In genomic region chrX:72373136-72373535, GRCh38 we compare ENCODE assay signal across 34 cellular contexts.
"Had no signal": no experiment of that assay in that cellular context is flagged by ENCODE, and none has a peak within 500 bp of the region (broad histone marks: within the 10 kb centered on the region; RNA-seq: fewer than 3 reads in every experiment).

No MANE protein-coding gene starts in this region.

- DNase-seq: activated B cell treated with CpG ODN at 0.5 μM for 24 hours; activated CD4-positive, alpha-beta memory T cell treated with anti-CD3 and anti-CD28 coated beads, Interleukin-2, amount 10 ng/mL, durations not matched to agents 7 days and 5 days; activated CD4-positive, alpha-beta T cell treated with anti-CD3 and anti-CD28 coated beads for 36 hours; activated CD4-positive, alpha-beta T cell treated with anti-CD3 and anti-CD28 coated beads, Interleukin-2, amount 10 ng/mL, durations not matched to agents 24 days and 14 days; activated CD4-positive, CD25-positive, alpha-beta regulatory T cell treated with anti-CD3 and anti-CD28 coated beads, Interleukin-2, amount 50 U/mL, for 72 hours; activated CD8-positive, alpha-beta memory T cell treated with anti-CD3 and anti-CD28 coated beads, Interleukin-2, amount 50 U/mL, for 48 hours; activated gamma-delta T cell; activated naive CD4-positive, alpha-beta T cell; activated naive CD4-positive, alpha-beta T cell treated with anti-CD3 and anti-CD28 coated beads, Interleukin-2, amount 10 ng/mL, durations not matched to agents 7 days and 5 days; activated naive CD8-positive, alpha-beta T cell treated with anti-CD3 and anti-CD28 coated beads, Interleukin-2, amount 10 ng/mL, durations not matched to agents 7 days and 5 days; activated T-cell treated with anti-CD3 and anti-CD28 coated beads for 4 hours; activated T-cell treated with anti-CD3 and anti-CD28 coated beads, Interleukin-2, amount 50 U/mL, for 24 hours; activated T-cell treated with anti-CD3 and anti-CD28 coated beads, Interleukin-2, amount 50 U/mL, for 72 hours; amygdala; aorta; body of pancreas; central memory CD4-positive, alpha-beta T cell; cerebellar nuclear complex; dorsolateral prefrontal cortex; effector memory CD4-positive, alpha-beta T cell; endodermal cell; erythroblast; foreskin keratinocyte; gastrocnemius medialis; glutamatergic neuron; heart left ventricle; T-helper 1 cell; T-helper 17 cell; T1000; WERI-Rb-1 had no signal

- ATAC-seq: activated CD4-positive, alpha-beta T cell treated with anti-CD3 and anti-CD28 coated beads for 36 hours; activated naive CD4-positive, alpha-beta T cell treated with anti-CD3 and anti-CD28 coated beads, Interleukin-2, amount 50 U/mL, for 72 hours; activated T-cell treated with anti-CD3 and anti-CD28 coated beads, Interleukin-2, amount 50 U/mL, for 72 hours; body of pancreas; foreskin keratinocyte; gastrocnemius medialis; heart left ventricle; T-helper 17 cell had no signal

- H3K9me3 ChIP-seq: body of pancreas, esophagus muscularis mucosa, gastrocnemius medialis, heart left ventricle had no signal

- H3K36me3 ChIP-seq: cardiac muscle cell, esophagus muscularis mucosa, gastrocnemius medialis, heart left ventricle, WERI-Rb-1 had no signal

- H3K4me1 ChIP-seq: body of pancreas, esophagus muscularis mucosa, foreskin keratinocyte, gastrocnemius medialis had no signal

- H3K27me3 ChIP-seq: body of pancreas, cardiac muscle cell, esophagus muscularis mucosa, foreskin keratinocyte, gastrocnemius medialis had no signal

- H3K4me3 ChIP-seq: body of pancreas, cardiac muscle cell, coronary artery, dorsolateral prefrontal cortex, esophagus muscularis mucosa, gastrocnemius medialis, heart left ventricle had no signal
